Comparison of ENCODE assay signal across 1 cellular context in the genomic region with DNA sequence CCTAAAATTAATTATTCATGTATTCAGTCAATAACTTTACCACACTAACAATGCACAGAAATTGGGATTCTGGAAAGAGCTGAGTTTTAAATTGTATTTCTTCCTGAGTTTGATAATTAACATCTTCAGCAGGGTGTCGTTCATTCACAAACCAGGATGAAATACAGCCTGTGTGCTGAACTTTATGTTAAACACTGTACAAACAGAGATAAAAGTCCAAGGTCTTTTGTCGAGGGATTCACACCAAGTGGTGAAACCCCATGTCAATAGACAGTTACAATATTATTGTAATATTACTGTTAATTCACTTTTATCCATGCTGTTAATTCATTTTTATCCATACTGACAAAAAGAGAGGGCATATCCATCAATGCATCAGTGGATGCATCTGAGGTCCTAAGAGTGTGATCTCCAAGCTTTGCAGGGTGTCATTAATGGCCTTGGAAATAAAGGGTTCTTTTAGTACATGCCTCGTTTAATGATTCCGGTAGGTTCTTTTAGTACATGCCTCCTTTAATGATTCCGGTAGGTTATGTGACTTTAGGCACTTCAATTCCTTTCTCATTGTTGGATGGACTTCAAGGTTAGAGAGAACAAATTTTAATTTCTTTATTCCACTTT.
A peak's percentile ranks its signal among the peaks of the same experiment; 100 is the strongest.
TF ChIP-seq lines count a peak whose summit lies in the region.

No MANE protein-coding gene starts in this region.

TF ChIP-seq in HepG2, 621 proteins besides CTCF, POLR2A, EP300 and RAD21 (continued from another document and continues in another):
- TF ChIP-seq, protein P1, sequence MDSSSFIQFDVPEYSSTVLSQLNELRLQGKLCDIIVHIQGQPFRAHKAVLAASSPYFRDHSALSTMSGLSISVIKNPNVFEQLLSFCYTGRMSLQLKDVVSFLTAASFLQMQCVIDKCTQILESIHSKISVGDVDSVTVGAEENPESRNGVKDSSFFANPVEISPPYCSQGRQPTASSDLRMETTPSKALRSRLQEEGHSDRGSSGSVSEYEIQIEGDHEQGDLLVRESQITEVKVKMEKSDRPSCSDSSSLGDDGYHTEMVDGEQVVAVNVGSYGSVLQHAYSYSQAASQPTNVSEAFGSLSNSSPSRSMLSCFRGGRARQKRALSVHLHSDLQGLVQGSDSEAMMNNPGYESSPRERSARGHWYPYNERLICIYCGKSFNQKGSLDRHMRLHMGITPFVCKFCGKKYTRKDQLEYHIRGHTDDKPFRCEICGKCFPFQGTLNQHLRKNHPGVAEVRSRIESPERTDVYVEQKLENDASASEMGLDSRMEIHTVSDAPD (CRISPR knock-in tag; IDR thresholded peaks at IDR 0.05): no peak
- no peak for TF ChIP-seq SRSF9 (IDR thresholded peaks at IDR 0.05; ENCODE audit: borderline replicate concordance, insufficient read depth, low read depth, low read length, poor library complexity, severe bottlenecking)
- TF ChIP-seq CCDC6 (CRISPR knock-in tag; IDR thresholded peaks at IDR 0.05): no peak
- TF ChIP-seq ARNT2 (CRISPR knock-in tag; IDR thresholded peaks at IDR 0.05; ENCODE audit: low read depth): no peak
- peak; percentile 76 for TF ChIP-seq CREM (IDR thresholded peaks at IDR 0.05)
- no peak for TF ChIP-seq CREM (CRISPR knock-in tag; IDR thresholded peaks at IDR 0.05)
- peak; percentile 63; the same call in 1 of the 2 replicates for TF ChIP-seq NR2F6 (IDR thresholded peaks at IDR 0.05)
- peak; percentile 44; the same call in 1 of the 2 replicates for TF ChIP-seq NR2F6 (CRISPR knock-in tag; IDR thresholded peaks at IDR 0.05)
- peak; percentile 30; the same call in 1 of the 2 replicates for TF ChIP-seq GFI1 (CRISPR knock-in tag; IDR thresholded peaks at IDR 0.05; ENCODE audit: borderline replicate concordance)
- no peak for TF ChIP-seq MTA3 (CRISPR knock-in tag; IDR thresholded peaks at IDR 0.05)
- peak; percentile 94; the same call in 1 of the 2 replicates for TF ChIP-seq EHMT2 (IDR thresholded peaks at IDR 0.05; ENCODE audit: borderline replicate concordance, low read depth, low read length)
- TF ChIP-seq TBX3 (IDR thresholded peaks at IDR 0.05; ENCODE audit: borderline replicate concordance): peak; percentile 73; the same call in 1 of the 2 replicates
- TF ChIP-seq MXD4 (CRISPR knock-in tag; IDR thresholded peaks at IDR 0.05): no peak
- no peak for TF ChIP-seq GABPA (IDR thresholded peaks at IDR 0.05; ENCODE audit: low read depth, low read length)
- TF ChIP-seq GABPA (CRISPR knock-in tag; IDR thresholded peaks at IDR 0.05; ENCODE audit: low read depth): no peak
- no peak; the same call in 1 of the 2 replicates for TF ChIP-seq ETV5 (CRISPR knock-in tag; IDR thresholded peaks at IDR 0.05; ENCODE audit: borderline replicate concordance)
- TF ChIP-seq, protein P2, sequence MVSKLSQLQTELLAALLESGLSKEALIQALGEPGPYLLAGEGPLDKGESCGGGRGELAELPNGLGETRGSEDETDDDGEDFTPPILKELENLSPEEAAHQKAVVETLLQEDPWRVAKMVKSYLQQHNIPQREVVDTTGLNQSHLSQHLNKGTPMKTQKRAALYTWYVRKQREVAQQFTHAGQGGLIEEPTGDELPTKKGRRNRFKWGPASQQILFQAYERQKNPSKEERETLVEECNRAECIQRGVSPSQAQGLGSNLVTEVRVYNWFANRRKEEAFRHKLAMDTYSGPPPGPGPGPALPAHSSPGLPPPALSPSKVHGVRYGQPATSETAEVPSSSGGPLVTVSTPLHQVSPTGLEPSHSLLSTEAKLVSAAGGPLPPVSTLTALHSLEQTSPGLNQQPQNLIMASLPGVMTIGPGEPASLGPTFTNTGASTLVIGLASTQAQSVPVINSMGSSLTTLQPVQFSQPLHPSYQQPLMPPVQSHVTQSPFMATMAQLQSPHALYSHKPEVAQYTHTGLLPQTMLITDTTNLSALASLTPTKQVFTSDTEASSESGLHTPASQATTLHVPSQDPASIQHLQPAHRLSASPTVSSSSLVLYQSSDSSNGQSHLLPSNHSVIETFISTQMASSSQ (IDR thresholded peaks at IDR 0.05; ENCODE audit: low read depth): peak; percentile 64; the same call in 1 of the 2 replicates
- TF ChIP-seq, protein P2 (CRISPR knock-in tag; IDR thresholded peaks at IDR 0.05; ENCODE audit: borderline replicate concordance): peak; percentile 55; the same call in 1 of the 2 replicates
- no peak for TF ChIP-seq JUN (CRISPR knock-in tag; IDR thresholded peaks at IDR 0.05)
- TF ChIP-seq, protein P3, sequence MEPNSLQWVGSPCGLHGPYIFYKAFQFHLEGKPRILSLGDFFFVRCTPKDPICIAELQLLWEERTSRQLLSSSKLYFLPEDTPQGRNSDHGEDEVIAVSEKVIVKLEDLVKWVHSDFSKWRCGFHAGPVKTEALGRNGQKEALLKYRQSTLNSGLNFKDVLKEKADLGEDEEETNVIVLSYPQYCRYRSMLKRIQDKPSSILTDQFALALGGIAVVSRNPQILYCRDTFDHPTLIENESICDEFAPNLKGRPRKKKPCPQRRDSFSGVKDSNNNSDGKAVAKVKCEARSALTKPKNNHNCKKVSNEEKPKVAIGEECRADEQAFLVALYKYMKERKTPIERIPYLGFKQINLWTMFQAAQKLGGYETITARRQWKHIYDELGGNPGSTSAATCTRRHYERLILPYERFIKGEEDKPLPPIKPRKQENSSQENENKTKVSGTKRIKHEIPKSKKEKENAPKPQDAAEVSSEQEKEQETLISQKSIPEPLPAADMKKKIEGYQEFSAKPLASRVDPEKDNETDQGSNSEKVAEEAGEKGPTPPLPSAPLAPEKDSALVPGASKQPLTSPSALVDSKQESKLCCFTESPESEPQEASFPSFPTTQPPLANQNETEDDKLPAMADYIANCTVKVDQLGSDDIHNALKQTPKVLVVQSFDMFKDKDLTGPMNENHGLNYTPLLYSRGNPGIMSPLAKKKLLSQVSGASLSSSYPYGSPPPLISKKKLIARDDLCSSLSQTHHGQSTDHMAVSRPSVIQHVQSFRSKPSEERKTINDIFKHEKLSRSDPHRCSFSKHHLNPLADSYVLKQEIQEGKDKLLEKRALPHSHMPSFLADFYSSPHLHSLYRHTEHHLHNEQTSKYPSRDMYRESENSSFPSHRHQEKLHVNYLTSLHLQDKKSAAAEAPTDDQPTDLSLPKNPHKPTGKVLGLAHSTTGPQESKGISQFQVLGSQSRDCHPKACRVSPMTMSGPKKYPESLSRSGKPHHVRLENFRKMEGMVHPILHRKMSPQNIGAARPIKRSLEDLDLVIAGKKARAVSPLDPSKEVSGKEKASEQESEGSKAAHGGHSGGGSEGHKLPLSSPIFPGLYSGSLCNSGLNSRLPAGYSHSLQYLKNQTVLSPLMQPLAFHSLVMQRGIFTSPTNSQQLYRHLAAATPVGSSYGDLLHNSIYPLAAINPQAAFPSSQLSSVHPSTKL (CRISPR knock-in tag; IDR thresholded peaks at IDR 0.05): peak; percentile 97
- no peak for TF ChIP-seq ZNF234 (CRISPR knock-in tag; conservative IDR thresholded peaks at IDR 0.05)
- TF ChIP-seq, protein P4, sequence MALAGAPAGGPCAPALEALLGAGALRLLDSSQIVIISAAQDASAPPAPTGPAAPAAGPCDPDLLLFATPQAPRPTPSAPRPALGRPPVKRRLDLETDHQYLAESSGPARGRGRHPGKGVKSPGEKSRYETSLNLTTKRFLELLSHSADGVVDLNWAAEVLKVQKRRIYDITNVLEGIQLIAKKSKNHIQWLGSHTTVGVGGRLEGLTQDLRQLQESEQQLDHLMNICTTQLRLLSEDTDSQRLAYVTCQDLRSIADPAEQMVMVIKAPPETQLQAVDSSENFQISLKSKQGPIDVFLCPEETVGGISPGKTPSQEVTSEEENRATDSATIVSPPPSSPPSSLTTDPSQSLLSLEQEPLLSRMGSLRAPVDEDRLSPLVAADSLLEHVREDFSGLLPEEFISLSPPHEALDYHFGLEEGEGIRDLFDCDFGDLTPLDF (CRISPR knock-in tag; IDR thresholded peaks at IDR 0.05): no peak
- TF ChIP-seq JUND (CRISPR knock-in tag; IDR thresholded peaks at IDR 0.05): no peak
- TF ChIP-seq ZFY (CRISPR knock-in tag; IDR thresholded peaks at IDR 0.05): no peak
- 0 out of 2 replicates have a peak, but pooled peaks have one; percentile 25 for TF ChIP-seq KDM3A (CRISPR knock-in tag; IDR thresholded peaks at IDR 0.05; ENCODE audit: low read depth)
- no peak for TF ChIP-seq ZNF138 (CRISPR knock-in tag; IDR thresholded peaks at IDR 0.05; ENCODE audit: low read depth)
- no peak for TF ChIP-seq RNF2 (conservative IDR thresholded peaks at IDR 0.05; ENCODE audit: low read depth)
- no peak for TF ChIP-seq ATF7-NPFF (CRISPR knock-in tag; IDR thresholded peaks at IDR 0.05; ENCODE audit: low read depth)
- no peak for TF ChIP-seq MIER2 (CRISPR knock-in tag; IDR thresholded peaks at IDR 0.05)
- TF ChIP-seq, protein P5, sequence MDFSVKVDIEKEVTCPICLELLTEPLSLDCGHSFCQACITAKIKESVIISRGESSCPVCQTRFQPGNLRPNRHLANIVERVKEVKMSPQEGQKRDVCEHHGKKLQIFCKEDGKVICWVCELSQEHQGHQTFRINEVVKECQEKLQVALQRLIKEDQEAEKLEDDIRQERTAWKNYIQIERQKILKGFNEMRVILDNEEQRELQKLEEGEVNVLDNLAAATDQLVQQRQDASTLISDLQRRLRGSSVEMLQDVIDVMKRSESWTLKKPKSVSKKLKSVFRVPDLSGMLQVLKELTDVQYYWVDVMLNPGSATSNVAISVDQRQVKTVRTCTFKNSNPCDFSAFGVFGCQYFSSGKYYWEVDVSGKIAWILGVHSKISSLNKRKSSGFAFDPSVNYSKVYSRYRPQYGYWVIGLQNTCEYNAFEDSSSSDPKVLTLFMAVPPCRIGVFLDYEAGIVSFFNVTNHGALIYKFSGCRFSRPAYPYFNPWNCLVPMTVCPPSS (IDR thresholded peaks at IDR 0.05): no peak
- TF ChIP-seq, protein P6, sequence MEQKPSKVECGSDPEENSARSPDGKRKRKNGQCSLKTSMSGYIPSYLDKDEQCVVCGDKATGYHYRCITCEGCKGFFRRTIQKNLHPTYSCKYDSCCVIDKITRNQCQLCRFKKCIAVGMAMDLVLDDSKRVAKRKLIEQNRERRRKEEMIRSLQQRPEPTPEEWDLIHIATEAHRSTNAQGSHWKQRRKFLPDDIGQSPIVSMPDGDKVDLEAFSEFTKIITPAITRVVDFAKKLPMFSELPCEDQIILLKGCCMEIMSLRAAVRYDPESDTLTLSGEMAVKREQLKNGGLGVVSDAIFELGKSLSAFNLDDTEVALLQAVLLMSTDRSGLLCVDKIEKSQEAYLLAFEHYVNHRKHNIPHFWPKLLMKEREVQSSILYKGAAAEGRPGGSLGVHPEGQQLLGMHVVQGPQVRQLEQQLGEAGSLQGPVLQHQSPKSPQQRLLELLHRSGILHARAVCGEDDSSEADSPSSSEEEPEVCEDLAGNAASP (CRISPR knock-in tag; IDR thresholded peaks at IDR 0.05; ENCODE audit: borderline replicate concordance): no peak; the same call in 1 of the 2 replicates
- peak; percentile 64; the same call in 1 of the 2 replicates for TF ChIP-seq TCF7 (IDR thresholded peaks at IDR 0.05; ENCODE audit: low read depth)
- no peak for TF ChIP-seq ZNF317 (CRISPR knock-in tag; IDR thresholded peaks at IDR 0.05)
- TF ChIP-seq, protein P7, sequence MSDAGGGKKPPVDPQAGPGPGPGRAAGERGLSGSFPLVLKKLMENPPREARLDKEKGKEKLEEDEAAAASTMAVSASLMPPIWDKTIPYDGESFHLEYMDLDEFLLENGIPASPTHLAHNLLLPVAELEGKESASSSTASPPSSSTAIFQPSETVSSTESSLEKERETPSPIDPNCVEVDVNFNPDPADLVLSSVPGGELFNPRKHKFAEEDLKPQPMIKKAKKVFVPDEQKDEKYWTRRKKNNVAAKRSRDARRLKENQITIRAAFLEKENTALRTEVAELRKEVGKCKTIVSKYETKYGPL (CRISPR knock-in tag; IDR thresholded peaks at IDR 0.05): no peak
- no peak for TF ChIP-seq KAT2B (IDR thresholded peaks at IDR 0.05; ENCODE audit: borderline replicate concordance, low read depth, low read length)
- no peak for TF ChIP-seq ZNF850 (CRISPR knock-in tag; conservative IDR thresholded peaks at IDR 0.05)
- no peak for TF ChIP-seq MXI1 (IDR thresholded peaks at IDR 0.05; ENCODE audit: borderline replicate concordance, low read depth, low read length)
- TF ChIP-seq ZNF547 (CRISPR knock-in tag; IDR thresholded peaks at IDR 0.05): no peak
- TF ChIP-seq ASH2L (IDR thresholded peaks at IDR 0.05; ENCODE audit: insufficient read length, low read depth, low read length): peak; percentile 55
- TF ChIP-seq ZSCAN25 (CRISPR knock-in tag; IDR thresholded peaks at IDR 0.05): no peak
- TF ChIP-seq ZMYM2 (CRISPR knock-in tag; IDR thresholded peaks at IDR 0.05): 0 out of 2 replicates have a peak, but pooled peaks have one; percentile 47
- TF ChIP-seq, protein P8, sequence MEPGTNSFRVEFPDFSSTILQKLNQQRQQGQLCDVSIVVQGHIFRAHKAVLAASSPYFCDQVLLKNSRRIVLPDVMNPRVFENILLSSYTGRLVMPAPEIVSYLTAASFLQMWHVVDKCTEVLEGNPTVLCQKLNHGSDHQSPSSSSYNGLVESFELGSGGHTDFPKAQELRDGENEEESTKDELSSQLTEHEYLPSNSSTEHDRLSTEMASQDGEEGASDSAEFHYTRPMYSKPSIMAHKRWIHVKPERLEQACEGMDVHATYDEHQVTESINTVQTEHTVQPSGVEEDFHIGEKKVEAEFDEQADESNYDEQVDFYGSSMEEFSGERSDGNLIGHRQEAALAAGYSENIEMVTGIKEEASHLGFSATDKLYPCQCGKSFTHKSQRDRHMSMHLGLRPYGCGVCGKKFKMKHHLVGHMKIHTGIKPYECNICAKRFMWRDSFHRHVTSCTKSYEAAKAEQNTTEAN (CRISPR knock-in tag; conservative IDR thresholded peaks at IDR 0.05): no peak
- TF ChIP-seq, protein P9, sequence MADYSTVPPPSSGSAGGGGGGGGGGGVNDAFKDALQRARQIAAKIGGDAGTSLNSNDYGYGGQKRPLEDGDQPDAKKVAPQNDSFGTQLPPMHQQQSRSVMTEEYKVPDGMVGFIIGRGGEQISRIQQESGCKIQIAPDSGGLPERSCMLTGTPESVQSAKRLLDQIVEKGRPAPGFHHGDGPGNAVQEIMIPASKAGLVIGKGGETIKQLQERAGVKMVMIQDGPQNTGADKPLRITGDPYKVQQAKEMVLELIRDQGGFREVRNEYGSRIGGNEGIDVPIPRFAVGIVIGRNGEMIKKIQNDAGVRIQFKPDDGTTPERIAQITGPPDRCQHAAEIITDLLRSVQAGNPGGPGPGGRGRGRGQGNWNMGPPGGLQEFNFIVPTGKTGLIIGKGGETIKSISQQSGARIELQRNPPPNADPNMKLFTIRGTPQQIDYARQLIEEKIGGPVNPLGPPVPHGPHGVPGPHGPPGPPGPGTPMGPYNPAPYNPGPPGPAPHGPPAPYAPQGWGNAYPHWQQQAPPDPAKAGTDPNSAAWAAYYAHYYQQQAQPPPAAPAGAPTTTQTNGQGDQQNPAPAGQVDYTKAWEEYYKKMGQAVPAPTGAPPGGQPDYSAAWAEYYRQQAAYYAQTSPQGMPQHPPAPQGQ (CRISPR knock-in tag; IDR thresholded peaks at IDR 0.05; ENCODE audit: borderline replicate concordance): no peak
- no peak for TF ChIP-seq FOXA1 (IDR thresholded peaks at IDR 0.05)
- peak; percentile 80 for TF ChIP-seq FOXA1 (CRISPR knock-in tag; IDR thresholded peaks at IDR 0.05)
